Comparison of ENCODE assay signal across 14 cellular contexts in genomic region chr6:132133734-132134490, GRCh38.
DNase-seq lines count a peak whose midpoint lies in the region; ATAC-seq and TF ChIP-seq lines count a peak whose summit lies in the region.
"Had no signal": no experiment of that assay in that cellular context is flagged by ENCODE, and none has a peak within 500 bp of the region (broad histone marks: within the 10 kb centered on the region; RNA-seq: fewer than 3 reads in every experiment).

No MANE protein-coding gene starts in this region.

- H3K27ac ChIP-seq in BLaER1 (peak overlapping the region; percentile 96), Peyer's patch (peak overlapping the region in 3 of 4 donors; percentile 15 to 85 (median 28)), sigmoid colon (peak overlapping the region in 3 of 4 donors; percentile 89 to 90 (median 89))
- H3K27ac ChIP-seq: parathyroid adenoma, PC-9, upper lobe of right lung had no signal

- peaks cover 99% of the 10 kb centered on the region for H3K4me1 ChIP-seq in BLaER1
- peaks cover 0 to 3% (median 0%) of the 10 kb centered on the region in 4 donors for H3K4me1 ChIP-seq in Peyer's patch
- peaks cover 0 to 46% (median 39%) of the 10 kb centered on the region in 4 donors for H3K4me1 ChIP-seq in sigmoid colon
- H3K4me1 ChIP-seq: parathyroid adenoma had no signal

- WGBS in sigmoid colon, 2 donors = 52 to 83% methylated on average over 5 of the region's 5 CpGs

- intact Hi-C loops in sigmoid colon (cut with DNase I) = loop anchor here (5.0 kb wide), 1 partner anchor 122 kb away; no protein-coding TSS in a partner anchor

- no peaks in the 10 kb centered on the region for H4K20me1 ChIP-seq in BLaER1

- H3K27me3 ChIP-seq in BLaER1 (no peaks in the 10 kb centered on the region), Peyer's patch (no peaks in the 10 kb centered on the region), sigmoid colon (no peaks in the 10 kb centered on the region)
- H3K27me3 ChIP-seq: upper lobe of right lung had no signal

- peak overlapping the region; percentile 86 for H3K9ac ChIP-seq in BLaER1
- H3K9ac ChIP-seq: parathyroid adenoma had no signal

- ATAC-seq in GM18517 (IDR thresholded peaks at IDR 0.05; ENCODE audit: unreplicated experiment) = no peak
- no peak for ATAC-seq in GM18498 (IDR thresholded peaks at IDR 0.05; ENCODE audit: unreplicated experiment)
- ATAC-seq: CD8-positive, alpha-beta T cell; upper lobe of right lung had no signal

- peaks cover 8% of the 10 kb centered on the region; the same call in 1 of the 2 replicates for H3K36me3 ChIP-seq in BLaER1
- no peaks in the 10 kb centered on the region for H3K36me3 ChIP-seq in Peyer's patch
- H3K36me3 ChIP-seq in sigmoid colon = no peaks in the 10 kb centered on the region
- H3K36me3 ChIP-seq: upper lobe of right lung had no signal

- DNase-seq in Peyer's patch (peak in 2 of 3 donors; percentile 35 to 61), glomerular endothelial cell (ENCODE audit: extremely low read depth, low read depth, low spot score) (peak; percentile 82), sigmoid colon (peak; percentile 64), middle frontal gyrus (ENCODE audit: extremely low spot score, low spot score) (no peak), dedifferentiated amniotic fluid mesenchymal stem cell (ENCODE audit: extremely low spot score) (no peak)
- DNase-seq: CD8-positive, alpha-beta T cell; NCI-H2081; T1000; upper lobe of right lung had no signal

- H3K9me3 ChIP-seq in BLaER1 (peaks cover 25% of the 10 kb centered on the region), Peyer's patch (no peaks in the 10 kb centered on the region), sigmoid colon (no peaks in the 10 kb centered on the region)
- H3K9me3 ChIP-seq: upper lobe of right lung had no signal

- TF ChIP-seq CTCF in Peyer's patch (IDR thresholded peaks at IDR 0.05) = no peak
- TF ChIP-seq CTCF in sigmoid colon (IDR thresholded peaks at IDR 0.05) = no peak

- peak overlapping the region; percentile 68 for H3K4me3 ChIP-seq in BLaER1
- no peak overlapping the region for H3K4me3 ChIP-seq in Peyer's patch
- no peak overlapping the region for H3K4me3 ChIP-seq in sigmoid colon
- H3K4me3 ChIP-seq: PC-9, upper lobe of right lung had no signal

- TF ChIP-seq POLR2A in Peyer's patch (IDR thresholded peaks at IDR 0.05) (no peak), sigmoid colon (IDR thresholded peaks at IDR 0.05) (no peak)

- peak overlapping the region; percentile 90 for H3K4me2 ChIP-seq in BLaER1
- H3K4me2 ChIP-seq: PC-9 had no signal

- no peak for TF ChIP-seq EP300 in sigmoid colon (IDR thresholded peaks at IDR 0.05)

Comparison
In these comparisons a context has a peak if more than half of its experiments do, and no peak if none do; other contexts are left out.
1. H3K27ac ChIP-seq: peak in every context shown above with its lines; median percentile 96 in BLaER1; 89 in sigmoid colon; 28 in Peyer's patch.
2. DNase-seq: peak in Peyer's patch (2 of 3), glomerular endothelial cell (single experiment) and sigmoid colon (single experiment); none in middle frontal gyrus (single experiment) and dedifferentiated amniotic fluid mesenchymal stem cell (single experiment).